In the genomic region with DNA sequence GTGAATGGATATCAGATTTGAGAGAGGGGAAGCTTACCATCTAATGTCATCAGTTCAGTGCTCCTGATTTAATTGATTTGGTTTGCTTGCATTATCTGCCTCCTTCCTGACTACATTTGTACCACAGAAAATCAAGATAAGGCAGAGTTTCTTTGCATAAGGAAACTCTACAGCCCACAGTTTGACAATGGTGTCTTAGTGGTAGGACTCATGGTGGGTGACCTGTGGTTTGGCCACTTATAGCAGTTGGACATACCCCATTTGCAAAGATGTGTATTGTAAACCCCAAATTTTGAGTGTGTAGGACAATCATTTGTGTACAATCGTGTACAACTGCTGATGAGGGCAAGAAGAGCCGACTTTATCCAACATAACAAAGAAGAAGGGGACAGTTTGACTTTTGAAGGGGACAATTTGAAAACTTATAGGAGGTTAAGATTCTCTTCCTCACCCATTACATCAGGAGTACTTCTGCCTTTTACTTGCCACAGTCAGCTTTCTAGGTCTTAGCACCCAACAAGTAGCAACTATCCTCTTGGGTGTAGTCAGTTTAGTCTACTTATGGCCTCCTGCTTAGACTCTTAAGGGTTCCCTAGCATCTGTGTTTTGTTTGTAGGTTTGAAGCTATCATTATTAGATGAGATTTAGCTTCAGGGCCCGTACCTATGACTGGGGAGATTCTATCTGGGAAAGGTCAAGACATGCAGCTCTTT, we compare ENCODE assay signal across 2 cellular contexts.
TF ChIP-seq lines count a peak whose summit lies in the region.

No MANE protein-coding gene starts in this region.

TF ChIP-seq in A549, 52 proteins besides CTCF, POLR2A, EP300 and RAD21:
- TF ChIP-seq, protein P1, sequence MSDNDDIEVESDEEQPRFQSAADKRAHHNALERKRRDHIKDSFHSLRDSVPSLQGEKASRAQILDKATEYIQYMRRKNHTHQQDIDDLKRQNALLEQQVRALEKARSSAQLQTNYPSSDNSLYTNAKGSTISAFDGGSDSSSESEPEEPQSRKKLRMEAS (IDR thresholded peaks at IDR 0.05) = no peak
- no peak for TF ChIP-seq ZSCAN20 (CRISPR knock-in tag; IDR thresholded peaks at IDR 0.05)
- no peak for TF ChIP-seq CBX2 (IDR thresholded peaks at IDR 0.05; ENCODE audit: borderline replicate concordance, low read depth)
- no peak for TF ChIP-seq JUN (IDR thresholded peaks at IDR 0.05)
- TF ChIP-seq, protein P2, sequence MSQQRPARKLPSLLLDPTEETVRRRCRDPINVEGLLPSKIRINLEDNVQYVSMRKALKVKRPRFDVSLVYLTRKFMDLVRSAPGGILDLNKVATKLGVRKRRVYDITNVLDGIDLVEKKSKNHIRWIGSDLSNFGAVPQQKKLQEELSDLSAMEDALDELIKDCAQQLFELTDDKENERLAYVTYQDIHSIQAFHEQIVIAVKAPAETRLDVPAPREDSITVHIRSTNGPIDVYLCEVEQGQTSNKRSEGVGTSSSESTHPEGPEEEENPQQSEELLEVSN (IDR thresholded peaks at IDR 0.05; ENCODE audit: borderline replicate concordance, low read depth) = no peak
- TF ChIP-seq FOXS1 (CRISPR knock-in tag; IDR thresholded peaks at IDR 0.05) = no peak
- no peak for TF ChIP-seq NFE2L2 (conservative IDR thresholded peaks at IDR 0.05; ENCODE audit: low read length)
- TF ChIP-seq CHD2 (IDR thresholded peaks at IDR 0.05; ENCODE audit: low read length, partially characterized antibody) = no peak
- TF ChIP-seq MYC (IDR thresholded peaks at IDR 0.05; ENCODE audit: borderline replicate concordance, low read length) = no peak

TF ChIP-seq in IMR-90, 13 proteins besides CTCF, POLR2A, EP300 and RAD21:
- TF ChIP-seq USF2 (IDR thresholded peaks at IDR 0.05; ENCODE audit: low read depth, low read length) (no peak), MAFK (IDR thresholded peaks at IDR 0.05; ENCODE audit: low read depth, low read length) (no peak), FOS (IDR thresholded peaks at IDR 0.05; ENCODE audit: low read depth, low read length) (no peak), CHD1 (IDR thresholded peaks at IDR 0.05; ENCODE audit: low read depth, low read length) (no peak), SMC3 (IDR thresholded peaks at IDR 0.05; ENCODE audit: low read depth, low read length) (no peak), ELK1 (IDR thresholded peaks at IDR 0.05; ENCODE audit: borderline replicate concordance, low read depth, low read length) (no peak), MXI1 (IDR thresholded peaks at IDR 0.05; ENCODE audit: borderline replicate concordance, low read depth, low read length) (no peak)
